ENCODE assay signal across 13 cellular contexts in the genomic region with DNA sequence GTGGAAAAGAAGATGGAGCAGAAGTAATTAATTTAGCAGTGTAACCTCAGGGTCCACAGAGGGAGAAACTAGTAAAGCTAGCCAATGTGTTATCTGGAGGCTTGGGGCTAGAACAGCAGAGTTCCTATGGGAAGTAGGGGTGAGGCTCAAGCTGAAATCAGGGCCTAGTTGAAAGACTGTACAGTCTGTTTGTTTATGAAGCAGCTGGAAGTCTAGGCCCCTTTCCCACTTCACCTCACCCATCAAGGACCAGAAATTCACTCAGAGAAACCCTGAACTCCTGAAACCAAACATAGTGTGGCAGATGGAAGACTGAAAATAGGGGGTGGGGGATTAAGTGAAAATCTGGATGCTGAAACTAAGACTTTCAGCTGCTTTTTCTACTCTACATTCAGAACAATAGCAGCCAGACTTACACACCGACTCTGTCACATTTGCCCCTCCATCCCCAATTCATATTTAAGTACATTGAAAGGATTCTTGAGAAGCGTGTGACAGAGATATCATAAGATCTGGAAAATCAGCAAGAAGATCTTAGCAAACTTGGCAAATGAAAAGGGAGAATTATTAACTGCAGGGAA. TPM values are rescaled to one million over a fixed set of nuclear protein-coding genes. Genes with fewer than 3 reads are reported as not detected.
DNase-seq lines count a peak whose midpoint lies in the region; ATAC-seq and TF ChIP-seq lines count a peak whose summit lies in the region.
"Had no signal": no experiment of that assay in that cellular context is flagged by ENCODE, and none has a peak within 500 bp of the region (broad histone marks: within the 10 kb centered on the region; RNA-seq: fewer than 3 reads in every experiment).

No MANE protein-coding gene starts in this region.

- H2AFZ ChIP-seq in osteoblast (ENCODE audit: low read length), result peak overlapping the region; percentile 16

- peak overlapping the region; percentile 22 for H3K4me3 Mint-ChIP-seq in Calu3 (ENCODE audit: low read depth, unreplicated experiment)
- no peak overlapping the region for H3K4me3 Mint-ChIP-seq in dendritic cell treated with granulocyte-macrophage colony-stimulating factor and Interleukin-4, amounts not matched to agents 40 ng/mL and 50 ng/mL, for 4 days
- H3K4me3 Mint-ChIP-seq: activated CD8-positive, alpha-beta memory T cell treated with anti-CD3 and anti-CD28 coated beads, Interleukin-2, amount 10 ng/mL, durations not matched to agents 7 days and 5 days had no signal

- H3K9me3 ChIP-seq in osteoblast (ENCODE audit: low read depth, low read length), result no peaks in the 10 kb centered on the region

- TF ChIP-seq CTCF in Calu3 (IDR thresholded peaks at IDR 0.05; ENCODE audit: unreplicated experiment) (no peak), osteoblast (IDR thresholded peaks at IDR 0.05; ENCODE audit: extremely low read depth, low read depth, low read length) (no peak)

- no peaks in the 10 kb centered on the region for H3K9me3 Mint-ChIP-seq in Calu3 (ENCODE audit: low read depth, unreplicated experiment)
- H3K9me3 Mint-ChIP-seq in dendritic cell treated with granulocyte-macrophage colony-stimulating factor and Interleukin-4, amounts not matched to agents 40 ng/mL and 50 ng/mL, for 4 days, result no peaks in the 10 kb centered on the region

- no peaks in the 10 kb centered on the region for H3K36me3 Mint-ChIP-seq in Calu3 (ENCODE audit: insufficient read depth, unreplicated experiment)
- no peaks in the 10 kb centered on the region for H3K36me3 Mint-ChIP-seq in dendritic cell treated with granulocyte-macrophage colony-stimulating factor and Interleukin-4, amounts not matched to agents 40 ng/mL and 50 ng/mL, for 4 days (ENCODE audit: low read depth)
- H3K36me3 Mint-ChIP-seq: activated CD8-positive, alpha-beta memory T cell treated with anti-CD3 and anti-CD28 coated beads, Interleukin-2, amount 10 ng/mL, durations not matched to agents 7 days and 5 days had no signal

- no peaks in the 10 kb centered on the region for H3K27me3 Mint-ChIP-seq in Calu3 (ENCODE audit: unreplicated experiment)
- no peaks in the 10 kb centered on the region for H3K27me3 Mint-ChIP-seq in dendritic cell treated with granulocyte-macrophage colony-stimulating factor and Interleukin-4, amounts not matched to agents 40 ng/mL and 50 ng/mL, for 4 days
- H3K27me3 Mint-ChIP-seq: activated CD8-positive, alpha-beta memory T cell treated with anti-CD3 and anti-CD28 coated beads, Interleukin-2, amount 10 ng/mL, durations not matched to agents 7 days and 5 days had no signal

- no peaks in the 10 kb centered on the region for H4K20me1 ChIP-seq in osteoblast (ENCODE audit: insufficient read depth, low read length)

- no peak for DNase-seq in Calu3
- DNase-seq in NCI-H69 (lab: John Stamatoyannopoulos, UW), result peak; percentile 71
- no peak for DNase-seq in osteoblast (ENCODE audit: insufficient read length, low spot score, missing footprints)
- DNase-seq in head of caudate nucleus, result no peak
- DNase-seq in SW 1271 (lab: John Stamatoyannopoulos, UW), result no peak
- DNase-seq: activated CD8-positive, alpha-beta memory T cell treated with anti-CD3 and anti-CD28 coated beads, Interleukin-2, amount 10 ng/mL, durations not matched to agents 7 days and 5 days; effector CD4-positive, alpha-beta T cell; GF-D8; NCI-H2107 had no signal

- peak overlapping the region; percentile 77 for H3K27ac Mint-ChIP-seq in Calu3 (ENCODE audit: unreplicated experiment)
- H3K27ac Mint-ChIP-seq in dendritic cell treated with granulocyte-macrophage colony-stimulating factor and Interleukin-4, amounts not matched to agents 40 ng/mL and 50 ng/mL, for 4 days, result peak overlapping the region; percentile 13
- H3K27ac Mint-ChIP-seq: activated CD8-positive, alpha-beta memory T cell treated with anti-CD3 and anti-CD28 coated beads, Interleukin-2, amount 10 ng/mL, durations not matched to agents 7 days and 5 days had no signal

- no TSS peak for BruUV-seq in Calu3 (replicated peaks; lab: Mats Ljungman, UMichigan)

- H3K79me2 ChIP-seq in osteoblast (ENCODE audit: insufficient read depth, low read length), result no peaks in the 10 kb centered on the region

- H3K4me1 Mint-ChIP-seq in Calu3 (ENCODE audit: low read depth, unreplicated experiment), result peaks cover 35% of the 10 kb centered on the region
- peaks cover 31% of the 10 kb centered on the region for H3K4me1 Mint-ChIP-seq in dendritic cell treated with granulocyte-macrophage colony-stimulating factor and Interleukin-4, amounts not matched to agents 40 ng/mL and 50 ng/mL, for 4 days (ENCODE audit: low read depth)

- CTCF ChIA-PET in Calu3 (lab: Charles Lee), result interaction anchor here (0.5 to 1.6 kb wide), 2 partner anchors 120 to 555 kb away, joined by 3 to 5 read pairs; no protein-coding TSS in a partner anchor

- no peak overlapping the region for H3K4me2 ChIP-seq in osteoblast (ENCODE audit: insufficient read depth, low read length)

- intact Hi-C loops in Calu3 (cut with micrococcal nuclease; ENCODE audit: unreplicated experiment), result loop anchor here (5.0 kb wide), 1 partner anchor 35 kb away; a partner anchor contains a TSS
- intact Hi-C loops in dendritic cell treated with granulocyte-macrophage colony-stimulating factor and Interleukin-4, amounts not matched to agents 40 ng/mL and 50 ng/mL, for 4 days (cut with micrococcal nuclease), result no loop called here
- intact Hi-C loops in head of caudate nucleus (cut with DNase I), result no loop called here

- H3K27ac ChIP-seq in osteoblast (ENCODE audit: low read depth, low read length), result no peak overlapping the region
- H3K27ac ChIP-seq: foreskin keratinocyte had no signal

- ATAC-seq in GM18907 (IDR thresholded peaks at IDR 0.05; ENCODE audit: unreplicated experiment), result no peak
- no peak for ATAC-seq in HG03135 (IDR thresholded peaks at IDR 0.05; ENCODE audit: unreplicated experiment)
- ATAC-seq: activated CD8-positive, alpha-beta memory T cell treated with anti-CD3 and anti-CD28 coated beads, Interleukin-2, amount 10 ng/mL, durations not matched to agents 7 days and 5 days had no signal

- H3K4me3 ChIP-seq in osteoblast (ENCODE audit: insufficient read depth, low read length), result no peak overlapping the region

- no peaks in the 10 kb centered on the region for H3K4me1 ChIP-seq in osteoblast (ENCODE audit: insufficient read depth, low read length)
- H3K4me1 ChIP-seq: foreskin keratinocyte had no signal

- H3K27me3 ChIP-seq in osteoblast (ENCODE audit: insufficient read depth, low read length), result no peaks in the 10 kb centered on the region
- H3K27me3 ChIP-seq: foreskin keratinocyte had no signal

- H3K36me3 ChIP-seq in osteoblast (ENCODE audit: insufficient read depth, low read length), result no peaks in the 10 kb centered on the region

RNA-seq across cellular contexts. Expression of a gene that starts 32.6 kb away (rescaled TPM):
- 1.4 and 1.6 TPM in 2 replicates for total RNA-seq in Calu3 (2022)
- total RNA-seq in osteoblast, result 2.1 and 2.2 TPM in 2 replicates
